In the genomic region with DNA sequence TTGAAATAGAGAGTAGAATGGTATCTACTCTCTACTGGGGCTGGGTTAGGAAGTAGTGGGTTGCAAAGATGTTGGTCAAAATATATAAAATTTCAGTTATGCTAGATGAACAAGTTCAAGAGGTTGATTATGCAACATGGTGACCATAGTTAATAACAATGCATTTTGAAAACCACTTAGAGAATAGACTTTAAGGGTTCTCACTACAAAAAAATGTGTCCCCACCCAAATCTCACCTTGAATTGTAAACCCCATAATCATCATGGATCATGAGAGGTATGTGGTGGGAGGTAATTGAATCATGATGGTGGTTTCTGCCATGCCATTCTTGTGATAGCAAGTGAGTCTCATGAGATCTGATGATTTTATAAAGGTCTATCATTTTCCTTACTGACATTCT, we compare ENCODE assay signal across 21 cellular contexts.
"Had no signal": no experiment of that assay in that cellular context is flagged by ENCODE, and none has a peak within 500 bp of the region (broad histone marks: within the 10 kb centered on the region; RNA-seq: fewer than 3 reads in every experiment).

No MANE protein-coding gene starts in this region.

- H3K9ac ChIP-seq: parathyroid adenoma had no signal

- H3K4me3 Mint-ChIP-seq: naive thymus-derived CD4-positive, alpha-beta T cell; nephron progenitor cell had no signal

- H3K4me1 ChIP-seq: esophagus muscularis mucosa, foreskin keratinocyte, parathyroid adenoma, prostate gland, stomach, transverse colon had no signal

- FAIRE-seq: colon had no signal

- H3K27ac ChIP-seq: esophagus muscularis mucosa, foreskin keratinocyte, parathyroid adenoma, prostate gland, skin epidermis, stomach, thoracic aorta, transverse colon had no signal

- DNase-seq: cerebellar nuclear complex; dermis blood vessel endothelial cell; effector CD8-positive, alpha-beta T cell; left colon; left ventricle myocardium superior; mesendoderm; naive thymus-derived CD4-positive, alpha-beta T cell; nephron progenitor cell; stimulated activated CD4-positive, alpha-beta T cell treated with anti-CD3 and anti-CD28 coated beads, Interleukin-12 subunit alpha, Interleukin-12 subunit beta, amount 100 ng/mL, for 4 hours; stimulated activated naive CD4-positive, alpha-beta T cell; stomach; substantia nigra; transverse colon had no signal

- H3K27me3 ChIP-seq: esophagus muscularis mucosa, foreskin keratinocyte, stomach, transverse colon had no signal

- H3K9me3 ChIP-seq: esophagus muscularis mucosa, prostate gland, stomach, thoracic aorta, transverse colon had no signal

- H3K79me2 ChIP-seq: parathyroid adenoma had no signal

- H3K4me3 ChIP-seq: esophagus muscularis mucosa, lung, prostate gland, skin epidermis, stomach, thoracic aorta, transverse colon had no signal

- H2AFZ ChIP-seq: parathyroid adenoma had no signal

- H3K36me3 ChIP-seq: esophagus muscularis mucosa, prostate gland, stomach, thoracic aorta, transverse colon had no signal

- H3K27ac Mint-ChIP-seq: naive thymus-derived CD4-positive, alpha-beta T cell had no signal

- H3K4me1 Mint-ChIP-seq: naive thymus-derived CD4-positive, alpha-beta T cell; nephron progenitor cell had no signal
